1 cellular context compared by ENCODE assay signal in the genomic region with DNA sequence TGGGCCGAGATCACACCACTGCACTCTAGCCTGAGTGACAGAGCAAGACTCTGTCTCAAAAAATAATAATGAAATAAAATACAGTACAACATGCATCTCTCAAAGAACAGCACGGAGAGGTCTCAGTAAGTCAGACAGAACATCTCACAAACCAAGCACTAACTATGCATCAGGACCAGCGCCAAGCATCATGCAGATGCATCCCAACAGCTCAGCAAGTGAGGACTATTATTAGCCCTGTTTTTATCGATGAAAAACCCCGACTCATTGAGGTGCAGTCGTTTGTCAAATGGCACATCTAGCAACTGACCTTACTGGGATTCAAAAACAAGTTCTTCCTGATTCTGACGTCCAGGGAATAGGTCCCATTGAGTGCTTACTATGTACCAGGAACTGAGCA.
A peak's percentile ranks its signal among the peaks of the same experiment; 100 is the strongest.
TF ChIP-seq lines count a peak whose summit lies in the region.

No MANE protein-coding gene starts in this region.

TF ChIP-seq in K562, 482 proteins besides CTCF, POLR2A, EP300 and RAD21:
- TF ChIP-seq NR3C1 (CRISPR knock-in tag; IDR thresholded peaks at IDR 0.05) (no peak), NFE2 (IDR thresholded peaks at IDR 0.05; ENCODE audit: low read depth) (peak; percentile 22; the same call in 1 of the 2 replicates)
